8 cellular contexts compared by ENCODE assay signal in the genomic region with DNA sequence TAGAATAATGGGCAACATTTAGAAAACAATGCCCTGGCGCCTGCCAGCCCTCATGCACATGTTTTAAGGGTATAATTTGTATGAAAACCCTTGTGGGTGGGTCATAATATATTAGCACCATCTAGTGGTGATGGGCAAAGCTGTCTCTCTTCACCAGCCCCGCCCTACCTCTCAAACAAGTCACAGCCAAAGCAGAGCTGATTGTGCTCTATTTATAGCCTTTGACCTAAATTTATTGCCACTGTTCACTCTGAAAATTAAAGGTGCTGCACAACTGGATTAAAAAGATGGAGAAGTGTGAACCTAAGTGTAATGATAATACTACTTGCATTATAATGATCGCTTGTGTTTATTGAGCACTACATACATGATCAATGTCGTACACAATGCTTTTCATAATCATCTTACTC.
A peak's percentile ranks its signal among the peaks of the same experiment; 100 is the strongest.
DNase-seq lines count a peak whose midpoint lies in the region; ATAC-seq and TF ChIP-seq lines count a peak whose summit lies in the region.

No MANE protein-coding gene starts in this region.

- H3K9ac ChIP-seq in colonic mucosa (ENCODE audit: low read depth in 2 of 2, low read length in 2 of 2) (no peak overlapping the region), liver (ENCODE audit: low read depth in 1 of 2, low read length in 2 of 2) (no peak overlapping the region)

- DNase-seq in CD8-positive, alpha-beta memory T cell: peak; percentile 36 to 67 (median 57)
- DNase-seq in NCI-H460 (ENCODE audit: extremely low read depth, low read depth) (peak; percentile 61), colonic mucosa (peak; percentile 65)
- peak; percentile 25 to 43 for DNase-seq in activated CD4-positive, alpha-beta T cell treated with anti-CD3 and anti-CD28 coated beads for 24 hours (ENCODE audit: low read depth in 2 of 2)
- DNase-seq in stimulated activated CD4-positive, alpha-beta T cell treated with anti-CD3 and anti-CD28 coated beads, TNF-alpha, amount 100 ng/mL, for 48 hours (ENCODE audit: low read depth in 3 of 3): peak; percentile 25 to 32 (median 28)

- TF ChIP-seq CTCF in colonic mucosa (IDR thresholded peaks at IDR 0.05) (peak; percentile 81), liver (IDR thresholded peaks at IDR 0.05; ENCODE audit: low read depth, low read length, missing input control) (peak; percentile 87)

- POLR2A ChIA-PET in CD8-positive, alpha-beta memory T cell (lab: Charles Lee): interaction anchor here (0.5 to 0.6 kb wide), 2 partner anchors 159 to 476 kb away, joined by 3 to 4 read pairs; no protein-coding TSS in a partner anchor

- ATAC-seq in GM19438 (IDR thresholded peaks at IDR 0.05; ENCODE audit: low read depth, unreplicated experiment) (peak; percentile 95), HG03457 (IDR thresholded peaks at IDR 0.05; ENCODE audit: unreplicated experiment) (peak; percentile 86)

- H3K27me3 ChIP-seq in CD8-positive, alpha-beta memory T cell (ENCODE audit: insufficient read depth, low read length, poor library complexity, severe bottlenecking): no peaks in the 10 kb centered on the region
- no peaks in the 10 kb centered on the region for H3K27me3 ChIP-seq in colonic mucosa
- no peaks in the 10 kb centered on the region for H3K27me3 ChIP-seq in liver (ENCODE audit: control insufficient read depth in 4 of 4, insufficient read depth in 4 of 4, low read length in 3 of 4)

- no peak overlapping the region for H3K4me3 Mint-ChIP-seq in CD8-positive, alpha-beta memory T cell

- H3K4me3 ChIP-seq in CD8-positive, alpha-beta memory T cell (ENCODE audit: low read length): no peak overlapping the region
- H3K4me3 ChIP-seq in colonic mucosa: no peak overlapping the region
- no peak overlapping the region for H3K4me3 ChIP-seq in liver (ENCODE audit: low read depth in 1 of 3, low read length in 3 of 3)

- H3K4me1 ChIP-seq in CD8-positive, alpha-beta memory T cell (ENCODE audit: insufficient read depth, low read length): no peaks in the 10 kb centered on the region
- H3K4me1 ChIP-seq in colonic mucosa (no peaks in the 10 kb centered on the region), liver (ENCODE audit: control insufficient read depth in 4 of 4, insufficient read depth in 4 of 4, low read length in 3 of 4) (peaks cover 0 to 14% (median 5%) of the 10 kb centered on the region in 4 donors)

- no peaks in the 10 kb centered on the region for H3K36me3 ChIP-seq in CD8-positive, alpha-beta memory T cell (ENCODE audit: insufficient read depth, low read length)
- H3K36me3 ChIP-seq in colonic mucosa (no peaks in the 10 kb centered on the region), liver (ENCODE audit: control insufficient read depth in 4 of 4, insufficient read depth in 3 of 4, low read depth in 1 of 4, low read length in 3 of 4) (no peaks in the 10 kb centered on the region)

- TF ChIP-seq RAD21 in liver (IDR thresholded peaks at IDR 0.05): peak; percentile 94 to 97

- no peaks in the 10 kb centered on the region for H3K9me3 ChIP-seq in CD8-positive, alpha-beta memory T cell (ENCODE audit: low read length)
- H3K9me3 ChIP-seq in colonic mucosa (no peaks in the 10 kb centered on the region), liver (ENCODE audit: control insufficient read depth in 4 of 4, low read length in 3 of 4) (no peaks in the 10 kb centered on the region)

- peaks cover 8 to 37% of the 10 kb centered on the region in 2 donors for H3K27me3 Mint-ChIP-seq in CD8-positive, alpha-beta memory T cell

- CTCF ChIA-PET in CD8-positive, alpha-beta memory T cell (lab: Charles Lee): interaction anchor here (0.6 to 8.1 kb wide), 39 partner anchors 9 to 1468 kb away, joined by 3 to 72 read pairs (median 4); no protein-coding TSS in a partner anchor

- peaks cover 0 to 2% (median 2%) of the 10 kb centered on the region in 5 donors for H3K9me3 Mint-ChIP-seq in CD8-positive, alpha-beta memory T cell

- intact Hi-C loops in colonic mucosa (cut with DNase I): loop anchor here (5.0 kb wide), 1 partner anchor 46 kb away; no protein-coding TSS in a partner anchor

- no peaks in the 10 kb centered on the region for H3K4me1 Mint-ChIP-seq in CD8-positive, alpha-beta memory T cell

- H3K36me3 Mint-ChIP-seq in CD8-positive, alpha-beta memory T cell: peaks cover 0 to 2% (median 0%) of the 10 kb centered on the region in 3 donors

- WGBS in liver: 50% methylated on average over 4 of the region's 4 CpGs

- H3K27ac Mint-ChIP-seq in CD8-positive, alpha-beta memory T cell: peak overlapping the region in 1 of 8 donors; percentile 22

- no peak overlapping the region for H3K27ac ChIP-seq in CD8-positive, alpha-beta memory T cell (ENCODE audit: low read depth, low read length)
- H3K27ac ChIP-seq in colonic mucosa: no peak overlapping the region
- no peak overlapping the region for H3K27ac ChIP-seq in liver (ENCODE audit: low read depth in 1 of 2, low read length in 2 of 2)

TF ChIP-seq in liver, 16 proteins besides CTCF, POLR2A, EP300 and RAD21:
- TF ChIP-seq RXRA (IDR thresholded peaks at IDR 0.05) (peak; percentile 45 to 58), HNF4A (conservative IDR thresholded peaks at IDR 0.05) (peak; percentile 8 to 19), ATF3 (IDR thresholded peaks at IDR 0.05) (no peak)
